21 cellular contexts compared by ENCODE assay signal in the genomic region with DNA sequence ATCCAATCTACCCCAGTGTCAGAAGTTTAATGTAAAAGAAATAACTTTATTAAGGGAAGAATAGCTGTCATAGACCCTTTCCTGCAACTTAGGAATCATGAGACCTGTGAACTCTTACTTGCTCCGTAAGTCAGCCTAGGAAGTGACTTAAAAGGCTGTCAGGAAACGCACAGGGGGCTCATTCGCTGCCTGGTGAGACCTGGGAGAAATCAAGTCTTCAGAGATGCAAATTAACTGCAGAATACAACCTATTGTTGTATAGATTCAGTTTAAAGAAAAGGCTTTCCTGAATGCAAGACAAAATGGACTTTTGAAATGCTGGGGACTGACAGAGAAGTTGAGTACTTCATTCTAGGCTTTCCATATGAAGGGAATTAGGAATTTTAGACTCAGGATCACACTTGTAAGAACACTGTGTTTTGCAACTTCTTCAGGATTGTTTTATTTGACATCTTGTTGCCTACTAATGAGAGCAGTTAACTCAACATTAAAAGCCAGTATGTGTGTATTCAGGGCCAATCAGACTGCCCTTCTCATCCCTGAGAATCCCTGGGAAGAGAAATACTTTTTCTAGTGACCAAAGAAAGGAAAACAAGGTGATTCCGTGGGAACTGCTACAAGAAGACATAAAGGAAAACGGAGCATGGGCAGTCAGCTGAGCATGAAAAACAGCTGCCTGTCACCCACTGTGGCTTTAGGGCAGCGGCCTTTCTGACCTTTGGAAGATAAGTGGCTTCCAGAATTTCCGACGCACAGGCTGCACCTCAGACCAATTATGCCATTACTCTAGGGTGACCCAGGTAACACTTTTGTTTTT. TPM values are rescaled to one million over a fixed set of nuclear protein-coding genes. Genes with fewer than 3 reads are reported as not detected.
A peak's percentile ranks its signal among the peaks of the same experiment; 100 is the strongest.
DNase-seq lines count a peak whose midpoint lies in the region; ATAC-seq and TF ChIP-seq lines count a peak whose summit lies in the region.
"Had no signal": no experiment of that assay in that cellular context is flagged by ENCODE, and none has a peak within 500 bp of the region (broad histone marks: within the 10 kb centered on the region; RNA-seq: fewer than 3 reads in every experiment).

No MANE protein-coding gene starts in this region.

- H3K4me3 ChIP-seq in HUES48 (ENCODE audit: low read depth, low read length) = peak overlapping the region; percentile 46
- no peak overlapping the region for H3K4me3 ChIP-seq in coronary artery
- H3K4me3 ChIP-seq in ascending aorta = no peak overlapping the region
- no peak overlapping the region for H3K4me3 ChIP-seq in heart right ventricle
- H3K4me3 ChIP-seq: cardiac muscle cell, gastrocnemius medialis, testis had no signal

- H3K27me3 ChIP-seq in HUES48 (ENCODE audit: control insufficient read depth, insufficient read depth, low read length) (no peaks in the 10 kb centered on the region), ascending aorta (no peaks in the 10 kb centered on the region), heart right ventricle (peaks cover 0 to 19% (median 5%) of the 10 kb centered on the region in 7 donors)
- H3K27me3 ChIP-seq: cardiac muscle cell, gastrocnemius medialis, testis had no signal

- H3K9me3 ChIP-seq in HUES48 (ENCODE audit: control insufficient read depth, insufficient read depth, low read length) = no peaks in the 10 kb centered on the region
- H3K9me3 ChIP-seq in ascending aorta = no peaks in the 10 kb centered on the region
- H3K9me3 ChIP-seq in heart right ventricle = no peaks in the 10 kb centered on the region
- H3K9me3 ChIP-seq: gastrocnemius medialis, testis had no signal

- ATAC-seq in heart right ventricle = no peak
- ATAC-seq: esophagus mucosa; gastrocnemius medialis; natural killer cell treated with Interleukin-12 subunit alpha and Interleukin-12 subunit beta and Interleukin-15 and Interleukin-18, amount 100 ng/mL, for 72 hours had no signal

- peaks cover 49% of the 10 kb centered on the region for H3K4me1 ChIP-seq in HUES48 (ENCODE audit: control insufficient read depth, insufficient read depth, low read length)
- H3K4me1 ChIP-seq in ascending aorta = no peaks in the 10 kb centered on the region
- H3K4me1 ChIP-seq in heart right ventricle = no peaks in the 10 kb centered on the region
- H3K4me1 ChIP-seq: gastrocnemius medialis, testis had no signal

- DNase-seq in endothelial cell (ENCODE audit: low spot score) = no peak
- DNase-seq in left kidney (ENCODE audit: low read depth, low spot score) = peak; percentile 67
- DNase-seq in renal cortical epithelial cell (ENCODE audit: low read depth) = peak; percentile 23
- DNase-seq in coronary artery (ENCODE audit: low spot score) = no peak
- no peak for DNase-seq in ascending aorta (ENCODE audit: low spot score in 2 of 2)
- DNase-seq in heart right ventricle = no peak
- DNase-seq: activated CD4-positive, alpha-beta T cell treated with anti-CD3 and anti-CD28 coated beads for 48 hours; CD4-positive, alpha-beta T cell; gastrocnemius medialis; KG1; NCI-H1048; NCI-H2081; SW 1271; testis had no signal

- H3K4me1 Mint-ChIP-seq in endothelial cell (ENCODE audit: unreplicated experiment) = peaks cover 20% of the 10 kb centered on the region

- 46 to 50% methylated on average over 8 of the region's 8 CpGs for WGBS in heart right ventricle, 2 donors

- H3K4me3 Mint-ChIP-seq in endothelial cell (ENCODE audit: unreplicated experiment) = peak overlapping the region; percentile 45
- H3K4me3 Mint-ChIP-seq: CD4-positive, alpha-beta T cell; memory B cell; natural killer cell treated with Interleukin-12 subunit alpha and Interleukin-12 subunit beta and Interleukin-15 and Interleukin-18, amount 100 ng/mL, for 72 hours had no signal

- H3K36me3 ChIP-seq in HUES48 (ENCODE audit: control insufficient read depth, insufficient read depth, low read length) = peaks cover 26% of the 10 kb centered on the region
- no peaks in the 10 kb centered on the region for H3K36me3 ChIP-seq in ascending aorta
- H3K36me3 ChIP-seq in heart right ventricle = no peaks in the 10 kb centered on the region
- H3K36me3 ChIP-seq: cardiac muscle cell, gastrocnemius medialis had no signal

- H3K27ac Mint-ChIP-seq in endothelial cell (ENCODE audit: unreplicated experiment) = peak overlapping the region; percentile 15
- H3K27ac Mint-ChIP-seq: CD4-positive, alpha-beta T cell; memory B cell; natural killer cell treated with Interleukin-12 subunit alpha and Interleukin-12 subunit beta and Interleukin-15 and Interleukin-18, amount 100 ng/mL, for 72 hours had no signal

- H3K9ac ChIP-seq in HUES48 (ENCODE audit: low read depth, low read length) = peak overlapping the region; percentile 14

- H3K27ac ChIP-seq in HUES48 (ENCODE audit: low read depth, low read length) (peak overlapping the region; percentile 95), coronary artery (no peak overlapping the region), ascending aorta (no peak overlapping the region), heart right ventricle (no peak overlapping the region)
- H3K27ac ChIP-seq: cardiac muscle cell, gastrocnemius medialis, testis had no signal

- TF ChIP-seq CTCF in endothelial cell (IDR thresholded peaks at IDR 0.05; ENCODE audit: unreplicated experiment) (no peak), coronary artery (IDR thresholded peaks at IDR 0.05) (no peak), ascending aorta (IDR thresholded peaks at IDR 0.05) (no peak), heart right ventricle (IDR thresholded peaks at IDR 0.05) (no peak)

- no peaks in the 10 kb centered on the region for H3K36me3 Mint-ChIP-seq in endothelial cell (ENCODE audit: low read depth, unreplicated experiment)
- H3K36me3 Mint-ChIP-seq: memory B cell; natural killer cell treated with Interleukin-12 subunit alpha and Interleukin-12 subunit beta and Interleukin-15 and Interleukin-18, amount 100 ng/mL, for 72 hours had no signal

- intact Hi-C loops in ascending aorta (cut with DNase I) = no loop called here
- intact Hi-C loops in heart right ventricle (cut with DNase I) = no loop called here

- no peaks in the 10 kb centered on the region for H3K9me3 Mint-ChIP-seq in endothelial cell (ENCODE audit: unreplicated experiment)
- H3K9me3 Mint-ChIP-seq: CD4-positive, alpha-beta T cell; natural killer cell treated with Interleukin-12 subunit alpha and Interleukin-12 subunit beta and Interleukin-15 and Interleukin-18, amount 100 ng/mL, for 72 hours had no signal

- peaks cover 2% of the 10 kb centered on the region for H3K27me3 Mint-ChIP-seq in endothelial cell (ENCODE audit: unreplicated experiment)
- H3K27me3 Mint-ChIP-seq: CD4-positive, alpha-beta T cell; memory B cell had no signal

RNA-seq across cellular contexts. Expression of a gene that starts 18.5 kb away (rescaled TPM):
- total RNA-seq in endothelial cell (ENCODE audit: unreplicated experiment) (80.5 TPM), renal cortical epithelial cell (not detected in 2 replicates), ascending aorta (not detected), heart right ventricle (not detected)
- under 1 TPM in 1 of 2 donors, not detected in 1; 0.01 TPM for polyA plus RNA-seq in heart right ventricle
- total RNA-seq: esophagus mucosa, gastrocnemius medialis, NCI-H460 had no signal
- polyA plus RNA-seq: adipose tissue had no signal

RNA-seq across cellular contexts. Expression of a gene that starts 39.5 kb away (rescaled TPM):
- total RNA-seq in endothelial cell (ENCODE audit: unreplicated experiment) (0.64 TPM), renal cortical epithelial cell (0.35 TPM in 1 of 2 replicates, not detected in the other), ascending aorta (not detected), heart right ventricle (not detected)
- polyA plus RNA-seq in heart right ventricle = not detected
- total RNA-seq: cardiac muscle cell; CD4-positive, alpha-beta T cell; esophagus mucosa; gastrocnemius medialis; natural killer cell treated with Interleukin-12 subunit alpha and Interleukin-12 subunit beta and Interleukin-15 and Interleukin-18, amount 100 ng/mL, for 72 hours; NCI-H460 had no signal
- polyA plus RNA-seq: adipose tissue, cardiac muscle cell had no signal

Comparison
In these comparisons a context has a peak if more than half of its experiments do, and no peak if none do; other contexts are left out.
1. DNase-seq: peak in left kidney (single experiment) and renal cortical epithelial cell (single experiment); none in endothelial cell (single experiment), coronary artery (single experiment), ascending aorta (0 of 2) and heart right ventricle (0 of 2).
2. RNA of a gene that starts 18.5 kb away (total RNA-seq): 80.5 TPM in endothelial cell (single experiment); not detected in renal cortical epithelial cell, not detected in ascending aorta (single experiment) and not detected in heart right ventricle; every median in the first group is over 10 times any median in the second.